ENCODE assay signal across 2 cellular contexts in the genomic region with DNA sequence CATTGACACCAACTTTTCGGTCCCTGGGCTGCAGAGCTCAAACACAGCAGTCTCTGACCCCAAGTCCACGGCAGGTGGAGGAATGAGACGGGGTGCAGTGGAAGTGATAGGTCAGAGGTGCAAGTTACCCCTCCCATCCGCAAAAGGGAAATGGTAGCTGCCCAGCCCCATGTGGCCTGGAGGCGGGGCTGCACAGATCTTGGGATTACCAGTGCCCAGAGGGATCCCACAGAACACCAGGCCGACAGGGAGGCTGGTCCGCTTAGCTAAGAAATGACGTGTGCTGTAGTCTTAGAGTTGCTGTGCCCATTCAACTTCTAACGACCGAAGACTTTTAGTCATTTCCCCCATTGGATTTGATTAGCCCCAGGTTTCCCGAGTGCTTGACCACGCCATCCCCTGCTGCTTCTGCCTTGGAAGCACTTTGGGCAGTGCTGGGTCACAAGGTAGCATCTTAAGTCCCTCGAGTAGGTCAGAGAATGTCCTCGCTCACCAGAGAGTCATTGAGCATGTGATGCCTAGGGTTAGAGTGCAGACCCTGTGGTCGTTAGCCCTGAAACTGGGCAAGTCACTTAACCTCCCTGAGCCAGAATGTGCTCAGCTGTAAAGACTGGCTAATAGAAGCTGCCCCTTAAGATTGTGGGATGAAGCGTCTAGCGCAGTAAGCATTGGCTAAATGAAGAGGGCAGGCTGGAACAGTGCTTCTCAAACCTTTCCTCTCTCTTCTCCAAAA.
TF ChIP-seq lines count a peak whose summit lies in the region.

No MANE protein-coding gene starts in this region.

TF ChIP-seq in K562, 482 proteins besides CTCF, POLR2A, EP300 and RAD21:
- TF ChIP-seq TCF7 (IDR thresholded peaks at IDR 0.05; ENCODE audit: borderline replicate concordance) (no peak), HIVEP1 (CRISPR knock-in tag; IDR thresholded peaks at IDR 0.05) (no peak), PHF8 (IDR thresholded peaks at IDR 0.05; ENCODE audit: borderline replicate concordance, low read length) (no peak), BRCA1 (IDR thresholded peaks at IDR 0.05) (no peak), BRCA1 (CRISPR knock-in tag; IDR thresholded peaks at IDR 0.05) (no peak), ZNF146 (CRISPR knock-in tag; IDR thresholded peaks at IDR 0.05; ENCODE audit: unreplicated experiment) (no peak), ZSCAN32 (CRISPR knock-in tag; IDR thresholded peaks at IDR 0.05) (no peak), ZFP91 (CRISPR knock-in tag; IDR thresholded peaks at IDR 0.05) (no peak), SAP30 (IDR thresholded peaks at IDR 0.05; ENCODE audit: borderline replicate concordance, insufficient read depth, low read depth, low read length, poor library complexity, severe bottlenecking) (no peak), SUPT5H (IDR thresholded peaks at IDR 0.05) (no peak)
- TF ChIP-seq, protein P1, sequence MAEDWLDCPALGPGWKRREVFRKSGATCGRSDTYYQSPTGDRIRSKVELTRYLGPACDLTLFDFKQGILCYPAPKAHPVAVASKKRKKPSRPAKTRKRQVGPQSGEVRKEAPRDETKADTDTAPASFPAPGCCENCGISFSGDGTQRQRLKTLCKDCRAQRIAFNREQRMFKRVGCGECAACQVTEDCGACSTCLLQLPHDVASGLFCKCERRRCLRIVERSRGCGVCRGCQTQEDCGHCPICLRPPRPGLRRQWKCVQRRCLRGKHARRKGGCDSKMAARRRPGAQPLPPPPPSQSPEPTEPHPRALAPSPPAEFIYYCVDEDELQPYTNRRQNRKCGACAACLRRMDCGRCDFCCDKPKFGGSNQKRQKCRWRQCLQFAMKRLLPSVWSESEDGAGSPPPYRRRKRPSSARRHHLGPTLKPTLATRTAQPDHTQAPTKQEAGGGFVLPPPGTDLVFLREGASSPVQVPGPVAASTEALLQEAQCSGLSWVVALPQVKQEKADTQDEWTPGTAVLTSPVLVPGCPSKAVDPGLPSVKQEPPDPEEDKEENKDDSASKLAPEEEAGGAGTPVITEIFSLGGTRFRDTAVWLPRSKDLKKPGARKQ (CRISPR knock-in tag; IDR thresholded peaks at IDR 0.05) = no peak
- TF ChIP-seq, protein P2, sequence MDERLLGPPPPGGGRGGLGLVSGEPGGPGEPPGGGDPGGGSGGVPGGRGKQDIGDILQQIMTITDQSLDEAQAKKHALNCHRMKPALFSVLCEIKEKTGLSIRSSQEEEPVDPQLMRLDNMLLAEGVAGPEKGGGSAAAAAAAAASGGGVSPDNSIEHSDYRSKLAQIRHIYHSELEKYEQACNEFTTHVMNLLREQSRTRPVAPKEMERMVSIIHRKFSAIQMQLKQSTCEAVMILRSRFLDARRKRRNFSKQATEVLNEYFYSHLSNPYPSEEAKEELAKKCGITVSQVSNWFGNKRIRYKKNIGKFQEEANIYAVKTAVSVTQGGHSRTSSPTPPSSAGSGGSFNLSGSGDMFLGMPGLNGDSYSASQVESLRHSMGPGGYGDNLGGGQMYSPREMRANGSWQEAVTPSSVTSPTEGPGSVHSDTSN (CRISPR knock-in tag; IDR thresholded peaks at IDR 0.05; ENCODE audit: low read depth) = no peak
- TF ChIP-seq, protein P2 (tag; conservative IDR thresholded peaks at IDR 0.05; ENCODE audit: low read depth) = no peak

TF ChIP-seq in HepG2, 621 proteins besides CTCF, POLR2A, EP300 and RAD21:
- TF ChIP-seq, protein P3, sequence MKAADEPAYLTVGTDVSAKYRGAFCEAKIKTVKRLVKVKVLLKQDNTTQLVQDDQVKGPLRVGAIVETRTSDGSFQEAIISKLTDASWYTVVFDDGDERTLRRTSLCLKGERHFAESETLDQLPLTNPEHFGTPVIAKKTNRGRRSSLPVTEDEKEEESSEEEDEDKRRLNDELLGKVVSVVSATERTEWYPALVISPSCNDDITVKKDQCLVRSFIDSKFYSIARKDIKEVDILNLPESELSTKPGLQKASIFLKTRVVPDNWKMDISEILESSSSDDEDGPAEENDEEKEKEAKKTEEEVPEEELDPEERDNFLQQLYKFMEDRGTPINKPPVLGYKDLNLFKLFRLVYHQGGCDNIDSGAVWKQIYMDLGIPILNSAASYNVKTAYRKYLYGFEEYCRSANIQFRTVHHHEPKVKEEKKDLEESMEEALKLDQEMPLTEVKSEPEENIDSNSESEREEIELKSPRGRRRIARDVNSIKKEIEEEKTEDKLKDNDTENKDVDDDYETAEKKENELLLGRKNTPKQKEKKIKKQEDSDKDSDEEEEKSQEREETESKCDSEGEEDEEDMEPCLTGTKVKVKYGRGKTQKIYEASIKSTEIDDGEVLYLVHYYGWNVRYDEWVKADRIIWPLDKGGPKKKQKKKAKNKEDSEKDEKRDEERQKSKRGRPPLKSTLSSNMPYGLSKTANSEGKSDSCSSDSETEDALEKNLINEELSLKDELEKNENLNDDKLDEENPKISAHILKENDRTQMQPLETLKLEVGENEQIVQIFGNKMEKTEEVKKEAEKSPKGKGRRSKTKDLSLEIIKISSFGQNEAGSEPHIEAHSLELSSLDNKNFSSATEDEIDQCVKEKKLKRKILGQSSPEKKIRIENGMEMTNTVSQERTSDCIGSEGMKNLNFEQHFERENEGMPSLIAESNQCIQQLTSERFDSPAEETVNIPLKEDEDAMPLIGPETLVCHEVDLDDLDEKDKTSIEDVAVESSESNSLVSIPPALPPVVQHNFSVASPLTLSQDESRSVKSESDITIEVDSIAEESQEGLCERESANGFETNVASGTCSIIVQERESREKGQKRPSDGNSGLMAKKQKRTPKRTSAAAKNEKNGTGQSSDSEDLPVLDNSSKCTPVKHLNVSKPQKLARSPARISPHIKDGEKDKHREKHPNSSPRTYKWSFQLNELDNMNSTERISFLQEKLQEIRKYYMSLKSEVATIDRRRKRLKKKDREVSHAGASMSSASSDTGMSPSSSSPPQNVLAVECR (CRISPR knock-in tag; IDR thresholded peaks at IDR 0.05; ENCODE audit: borderline replicate concordance) = no peak
- TF ChIP-seq AGO2 (optimal IDR thresholded peaks at IDR 0.05; ENCODE audit: low read depth, low read length) (peak; percentile 29), ATF3 (CRISPR knock-in tag; IDR thresholded peaks at IDR 0.05) (no peak), ZNF816 (CRISPR knock-in tag; IDR thresholded peaks at IDR 0.05; ENCODE audit: borderline replicate concordance) (no peak)
